In the genomic region with DNA sequence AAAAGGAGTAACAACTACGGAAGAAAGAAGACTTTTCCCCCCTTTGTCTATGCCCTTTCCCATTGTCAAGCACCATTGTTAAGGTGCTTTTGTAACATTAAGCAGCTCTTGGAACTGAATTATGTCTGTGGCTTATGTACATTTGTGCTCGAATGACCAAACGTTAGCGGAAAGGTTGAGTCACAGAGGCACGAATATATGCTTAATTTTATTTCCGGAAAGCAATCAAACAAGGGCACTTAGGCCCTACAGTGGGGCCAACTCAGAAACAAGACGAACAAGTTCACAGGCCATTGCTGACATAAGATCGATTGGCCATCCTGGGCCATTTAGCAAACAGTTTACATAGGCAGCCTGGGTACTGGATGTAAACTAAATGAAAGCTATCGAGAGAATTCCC, we compare ENCODE assay signal across 17 cellular contexts.
A peak's percentile ranks its signal among the peaks of the same experiment; 100 is the strongest.
DNase-seq lines count a peak whose midpoint lies in the region; ATAC-seq, FAIRE-seq and TF ChIP-seq lines count a peak whose summit lies in the region.
"Had no signal": no experiment of that assay in that cellular context is flagged by ENCODE, and none has a peak within 500 bp of the region (broad histone marks: within the 10 kb centered on the region; RNA-seq: fewer than 3 reads in every experiment).

No MANE protein-coding gene starts in this region.

- no peaks in the 10 kb centered on the region for H3K36me3 Mint-ChIP-seq in neural progenitor cell
- H3K36me3 Mint-ChIP-seq: CD8-positive, alpha-beta memory T cell had no signal

- WGBS in psoas muscle, 3 donors = 86 to 88% (median 87%) methylated on average over 9 of the region's 9 CpGs

- H3K4me3 ChIP-seq in neural progenitor cell (no peak overlapping the region), psoas muscle (no peak overlapping the region), gastrocnemius medialis (no peak overlapping the region)
- H3K4me3 ChIP-seq: BLaER1 had no signal

- intact Hi-C loops in psoas muscle (cut with DNase I) (no loop called here), gastrocnemius medialis (cut with DNase I; ENCODE audit: low total_unique reads) (no loop called here)

- H3K9me3 ChIP-seq in neural progenitor cell (ENCODE audit: low read depth) (no peaks in the 10 kb centered on the region), psoas muscle (no peaks in the 10 kb centered on the region), gastrocnemius medialis (no peaks in the 10 kb centered on the region)
- H3K9me3 ChIP-seq: BLaER1 had no signal

- no peaks in the 10 kb centered on the region for H4K20me1 ChIP-seq in neural progenitor cell (ENCODE audit: low read depth)
- H4K20me1 ChIP-seq: BLaER1 had no signal

- ATAC-seq in psoas muscle = no peak
- ATAC-seq in gastrocnemius medialis = no peak

- H3K27ac Mint-ChIP-seq in neural progenitor cell = no peak overlapping the region
- H3K27ac Mint-ChIP-seq: CD8-positive, alpha-beta memory T cell had no signal

- H3F3A ChIP-seq in neural progenitor cell (ENCODE audit: low read depth) = no peaks in the 10 kb centered on the region

- H3K27ac ChIP-seq in neural progenitor cell (no peak overlapping the region), psoas muscle (no peak overlapping the region), gastrocnemius medialis (no peak overlapping the region)
- H3K27ac ChIP-seq: BLaER1 had no signal

- no peak overlapping the region for H3K9ac ChIP-seq in neural progenitor cell
- H3K9ac ChIP-seq: BLaER1 had no signal

- H3K4me2 ChIP-seq in neural progenitor cell = peak overlapping the region; percentile 19
- H3K4me2 ChIP-seq: BLaER1 had no signal

- peaks cover 12% of the 10 kb centered on the region for H3K4me1 Mint-ChIP-seq in neural progenitor cell
- H3K4me1 Mint-ChIP-seq: CD8-positive, alpha-beta memory T cell had no signal

- H3K36me3 ChIP-seq in neural progenitor cell = no peaks in the 10 kb centered on the region
- H3K36me3 ChIP-seq in psoas muscle (ENCODE audit: insufficient read depth in 1 of 2, low read depth in 1 of 2) = no peaks in the 10 kb centered on the region
- H3K36me3 ChIP-seq in gastrocnemius medialis = no peaks in the 10 kb centered on the region
- H3K36me3 ChIP-seq: BLaER1 had no signal

- no peaks in the 10 kb centered on the region for H3K79me2 ChIP-seq in neural progenitor cell (ENCODE audit: low read depth)

- DNase-seq in DMS53 (lab: John Stamatoyannopoulos, UW) (peak; percentile 82), NCI-H2029 treated with DMSO at 0.1 percent for 48 hours (lab: John Stamatoyannopoulos, UW) (peak; percentile 45), astrocyte of the hippocampus (ENCODE audit: low read depth, low spot score) (peak; percentile 5), neural progenitor cell (ENCODE audit: low spot score) (peak; percentile 33), NCI-H748 (lab: John Stamatoyannopoulos, UW; ENCODE audit: unreplicated experiment) (no peak), urothelium cell line (ENCODE audit: low spot score) (no peak), psoas muscle (no peak), gastrocnemius medialis (no peak)
- DNase-seq: CD8-positive, alpha-beta memory T cell; EL; H9; NCI-H1417 treated with DMSO at 0.1 percent for 48 hours; NCI-H2081; NCI-H524 treated with DMSO at 0.1 percent for 48 hours; SHP77 treated with DMSO at 0.1 percent for 48 hours had no signal

- H3K4me3 Mint-ChIP-seq in neural progenitor cell = no peak overlapping the region
- H3K4me3 Mint-ChIP-seq: CD8-positive, alpha-beta memory T cell; H9 had no signal

- in situ Hi-C loops in gastrocnemius medialis (cut with MboI; ENCODE audit: low sequenced_read_pairs in 4 of 4) = no loop called here

- H3K27me3 Mint-ChIP-seq in neural progenitor cell (ENCODE audit: insufficient read depth, low read depth) = no peaks in the 10 kb centered on the region

- no peaks in the 10 kb centered on the region for H3K27me3 ChIP-seq in neural progenitor cell
- H3K27me3 ChIP-seq in psoas muscle (ENCODE audit: insufficient read depth in 3 of 3, low read length in 2 of 3) = no peaks in the 10 kb centered on the region
- H3K27me3 ChIP-seq in gastrocnemius medialis = no peaks in the 10 kb centered on the region
- H3K27me3 ChIP-seq: BLaER1 had no signal

- no peaks in the 10 kb centered on the region for H3K9me3 Mint-ChIP-seq in neural progenitor cell
- H3K9me3 Mint-ChIP-seq: CD8-positive, alpha-beta memory T cell; H9 had no signal

- H2AFZ ChIP-seq in neural progenitor cell (replicated peaks) = no peak overlapping the region

- FAIRE-seq in urothelium cell line (lab: Jason Lieb, UNC) = no peak
- FAIRE-seq: A204.1 had no signal

- peaks cover 15% of the 10 kb centered on the region for H3K4me1 ChIP-seq in neural progenitor cell
- no peaks in the 10 kb centered on the region for H3K4me1 ChIP-seq in psoas muscle
- H3K4me1 ChIP-seq in gastrocnemius medialis = no peaks in the 10 kb centered on the region
- H3K4me1 ChIP-seq: BLaER1 had no signal

- no peak for TF ChIP-seq POLR2A in gastrocnemius medialis (IDR thresholded peaks at IDR 0.05)

- TF ChIP-seq CTCF in neural progenitor cell (IDR thresholded peaks at IDR 0.05) = no peak
- no peak for TF ChIP-seq CTCF in psoas muscle (IDR thresholded peaks at IDR 0.05)
- no peak for TF ChIP-seq CTCF in gastrocnemius medialis (IDR thresholded peaks at IDR 0.05 in 4 of 5, conservative IDR thresholded peaks at IDR 0.05 in 1 of 5)

Comparison
In these comparisons a context has a peak if more than half of its experiments do, and no peak if none do; other contexts are left out.
1. DNase-seq: peak in DMS53 (single experiment), NCI-H2029 treated with DMSO at 0.1 percent for 48 hours (single experiment), astrocyte of the hippocampus (single experiment) and neural progenitor cell (single experiment); none in NCI-H748 (single experiment), urothelium cell line (single experiment), psoas muscle (0 of 2) and gastrocnemius medialis (0 of 2).